Comparison of ENCODE assay signal across 10 cellular contexts in genomic region chr13:28140433-28141125, GRCh38. TPM values are rescaled to one million over a fixed set of nuclear protein-coding genes. Genes with fewer than 3 reads are reported as not detected.
DNase-seq lines count a peak whose midpoint lies in the region; ATAC-seq and TF ChIP-seq lines count a peak whose summit lies in the region.
"Had no signal": no experiment of that assay in that cellular context is flagged by ENCODE, and none has a peak within 500 bp of the region (broad histone marks: within the 10 kb centered on the region; RNA-seq: fewer than 3 reads in every experiment).

No MANE protein-coding gene starts in this region.

- H3K27ac ChIP-seq in BLaER1 (peak overlapping the region; percentile 95), thyroid gland (no peak overlapping the region)

- DNase-seq in central memory CD8-positive, alpha-beta T cell (ENCODE audit: low spot score in 2 of 2) = no peak
- DNase-seq in naive thymus-derived CD8-positive, alpha-beta T cell = no peak
- DNase-seq in NCI-H146 (lab: John Stamatoyannopoulos, UW) = no peak
- DNase-seq in thyroid gland = no peak
- no peak for DNase-seq in NCI-H1694 (lab: John Stamatoyannopoulos, UW)
- no peak for DNase-seq in NOMO-1 treated with dmso at 0.1 percent for 144 hours (lab: John Stamatoyannopoulos, UW; ENCODE audit: unreplicated experiment)
- DNase-seq: cortex of kidney had no signal

- WGBS in thyroid gland, 2 donors = 72 to 81% methylated on average over 10 of the region's 10 CpGs

- ATAC-seq in central memory CD8-positive, alpha-beta T cell (replicated peaks; ENCODE audit: extremely low read depth, poor library complexity, severe bottlenecking) = no peak
- no peak for ATAC-seq in naive thymus-derived CD8-positive, alpha-beta T cell

- no peaks in the 10 kb centered on the region for H3K36me3 Mint-ChIP-seq in IgD-negative memory B cell
- H3K36me3 Mint-ChIP-seq in central memory CD8-positive, alpha-beta T cell (ENCODE audit: insufficient read depth) = peaks cover 28% of the 10 kb centered on the region
- H3K36me3 Mint-ChIP-seq in naive thymus-derived CD8-positive, alpha-beta T cell = peaks cover 0 to 11% (median 3%) of the 10 kb centered on the region in 3 donors

- H3K27me3 Mint-ChIP-seq in IgD-negative memory B cell = peaks cover 2% of the 10 kb centered on the region
- H3K27me3 Mint-ChIP-seq in central memory CD8-positive, alpha-beta T cell = no peaks in the 10 kb centered on the region
- H3K27me3 Mint-ChIP-seq in naive thymus-derived CD8-positive, alpha-beta T cell = peaks cover 0 to 1% (median 0%) of the 10 kb centered on the region in 5 donors

- TF ChIP-seq CTCF in thyroid gland (IDR thresholded peaks at IDR 0.05) = no peak

- peak overlapping the region; percentile 95 for H3K9ac ChIP-seq in BLaER1

- TF ChIP-seq POLR2A in thyroid gland (IDR thresholded peaks at IDR 0.05) = no peak

- intact Hi-C loops in thyroid gland (cut with DNase I) = no loop called here

- peaks cover 35 to 52% (median 51%) of the 10 kb centered on the region in 3 donors for H3K4me1 Mint-ChIP-seq in IgD-negative memory B cell
- peaks cover 55% of the 10 kb centered on the region for H3K4me1 Mint-ChIP-seq in central memory CD8-positive, alpha-beta T cell
- H3K4me1 Mint-ChIP-seq in naive thymus-derived CD8-positive, alpha-beta T cell = peaks cover 37 to 75% (median 57%) of the 10 kb centered on the region in 4 donors

- H3K4me1 ChIP-seq in BLaER1 (peaks cover 38% of the 10 kb centered on the region), thyroid gland (peaks cover 13 to 28% of the 10 kb centered on the region in 2 donors)

- H3K9me3 ChIP-seq in BLaER1 (peaks cover 10% of the 10 kb centered on the region), thyroid gland (no peaks in the 10 kb centered on the region)

- no peaks in the 10 kb centered on the region for H3K27me3 ChIP-seq in BLaER1
- no peaks in the 10 kb centered on the region for H3K27me3 ChIP-seq in thyroid gland

- H3K9me3 Mint-ChIP-seq in IgD-negative memory B cell = no peaks in the 10 kb centered on the region
- no peaks in the 10 kb centered on the region for H3K9me3 Mint-ChIP-seq in central memory CD8-positive, alpha-beta T cell
- H3K9me3 Mint-ChIP-seq in naive thymus-derived CD8-positive, alpha-beta T cell = no peaks in the 10 kb centered on the region

- H3K36me3 ChIP-seq in BLaER1 (peaks cover 17% of the 10 kb centered on the region), thyroid gland (no peaks in the 10 kb centered on the region)

- H3K4me3 Mint-ChIP-seq in IgD-negative memory B cell = peak overlapping the region; percentile 91 to 98 (median 98)
- H3K4me3 Mint-ChIP-seq in central memory CD8-positive, alpha-beta T cell = peak overlapping the region; percentile 81
- peak overlapping the region; percentile 86 to 97 (median 93) for H3K4me3 Mint-ChIP-seq in naive thymus-derived CD8-positive, alpha-beta T cell

- peak overlapping the region; percentile 91 for H3K4me2 ChIP-seq in BLaER1

- H4K20me1 ChIP-seq in BLaER1 = peaks cover 56% of the 10 kb centered on the region

- peak overlapping the region; percentile 54 to 99 (median 98) for H3K27ac Mint-ChIP-seq in IgD-negative memory B cell
- peak overlapping the region; percentile 97 for H3K27ac Mint-ChIP-seq in central memory CD8-positive, alpha-beta T cell (ENCODE audit: low read depth)
- peak overlapping the region; percentile 83 to 99 (median 95) for H3K27ac Mint-ChIP-seq in naive thymus-derived CD8-positive, alpha-beta T cell

- H3K4me3 ChIP-seq in BLaER1 (peak overlapping the region; percentile 97), thyroid gland (replicated peaks in 1 of 3) (no peak overlapping the region)

- POLR2A ChIA-PET in naive thymus-derived CD8-positive, alpha-beta T cell (lab: Charles Lee) = interaction anchor here (0.6 to 1.2 kb wide), 6 partner anchors 8 to 1050 kb away, joined by 3 to 6 read pairs (median 4); no protein-coding TSS in a partner anchor

RNA-seq across cellular contexts. Expression of gene PAN3, which starts 2.2 kb away (rescaled TPM):
- 7.6 TPM for polyA plus RNA-seq in IgD-negative memory B cell
- 10 to 100 TPM; 74.4 to 76.1 TPM for total RNA-seq in naive thymus-derived CD8-positive, alpha-beta T cell
- 1 to 10 TPM; 2.8 to 4.8 (median 3.3) TPM for polyA plus RNA-seq in naive thymus-derived CD8-positive, alpha-beta T cell
- 10 to 100 TPM; 49.5 to 74.0 (median 54.4) TPM for total RNA-seq in thyroid gland

RNA-seq across cellular contexts. Expression of gene FLT3, which starts 40.2 kb away (rescaled TPM):
- 0.80 TPM for polyA plus RNA-seq in IgD-negative memory B cell
- total RNA-seq in naive thymus-derived CD8-positive, alpha-beta T cell = under 1 TPM; 0.08 to 0.13 TPM
- polyA plus RNA-seq in naive thymus-derived CD8-positive, alpha-beta T cell = not detected
- 1 to 10 TPM in 1 of 4 donors, under 1 TPM in 3; 0.11 to 1.2 (median 0.68) TPM for total RNA-seq in thyroid gland
- total RNA-seq: NCI-H460 had no signal
